22 cellular contexts compared by ENCODE assay signal in genomic region chr16:67336646-67337045, GRCh38. TPM values are rescaled to one million over a fixed set of nuclear protein-coding genes. Genes with fewer than 3 reads are reported as not detected.
"Had no signal": no experiment of that assay in that cellular context is flagged by ENCODE, and none has a peak within 500 bp of the region (broad histone marks: within the 10 kb centered on the region; RNA-seq: fewer than 3 reads in every experiment).

No MANE protein-coding gene starts in this region.

- H3K4me1 Mint-ChIP-seq: activated CD4-positive, alpha-beta T cell treated with anti-CD3 and anti-CD28 coated beads for 36 hours; activated CD8-positive, alpha-beta memory T cell treated with anti-CD3 and anti-CD28 coated beads, Interleukin-2, amount 10 ng/mL, durations not matched to agents 7 days and 5 days; endodermal cell; naive thymus-derived CD4-positive, alpha-beta T cell; stimulated activated memory B cell treated with anti-CD40 and anti-IgM and Interleukin-4, amounts not matched to agents 10 μg/mL and 1 μg/mL and 100 μg/mL, for 72 hours had no signal

- DNase-seq: activated CD4-positive, alpha-beta T cell treated with anti-CD3 and anti-CD28 coated beads for 36 hours; activated CD4-positive, alpha-beta T cell treated with anti-CD3 and anti-CD28 coated beads, Interleukin-2, amount 50 U/mL, for 48 hours; activated CD8-positive, alpha-beta memory T cell treated with anti-CD3 and anti-CD28 coated beads, Interleukin-2, amount 10 ng/mL, durations not matched to agents 7 days and 5 days; activated naive CD8-positive, alpha-beta T cell treated with anti-CD3 and anti-CD28 coated beads for 36 hours; body of pancreas; central memory CD4-positive, alpha-beta T cell; colonic mucosa; endodermal cell; heart left ventricle; kidney glomerular epithelial cell; mesendoderm; naive thymus-derived CD4-positive, alpha-beta T cell; right lobe of liver; stimulated activated CD4-positive, alpha-beta T cell treated with anti-CD3 and anti-CD28 coated beads, Interleukin-4, amount 100 ng/mL, for 1 hour; upper lobe of left lung had no signal

- H3K4me3 Mint-ChIP-seq: activated CD4-positive, alpha-beta T cell treated with anti-CD3 and anti-CD28 coated beads for 36 hours; activated CD8-positive, alpha-beta memory T cell treated with anti-CD3 and anti-CD28 coated beads, Interleukin-2, amount 10 ng/mL, durations not matched to agents 7 days and 5 days; activated naive CD8-positive, alpha-beta T cell treated with anti-CD3 and anti-CD28 coated beads for 36 hours; endodermal cell; naive thymus-derived CD4-positive, alpha-beta T cell; stimulated activated memory B cell treated with anti-CD40 and anti-IgM and Interleukin-4, amounts not matched to agents 10 μg/mL and 1 μg/mL and 100 μg/mL, for 72 hours had no signal

- H3K36me3 ChIP-seq: colonic mucosa, gastroesophageal sphincter, heart left ventricle, right lobe of liver, thoracic aorta, upper lobe of left lung had no signal

- ATAC-seq: activated CD4-positive, alpha-beta T cell treated with anti-CD3 and anti-CD28 coated beads for 36 hours; activated CD8-positive, alpha-beta memory T cell treated with anti-CD3 and anti-CD28 coated beads, Interleukin-2, amount 10 ng/mL, durations not matched to agents 7 days and 5 days; body of pancreas; gastroesophageal sphincter; heart left ventricle; naive thymus-derived CD4-positive, alpha-beta T cell; right lobe of liver; stimulated activated memory B cell treated with anti-CD40 and anti-IgM and Interleukin-4, amounts not matched to agents 10 μg/mL and 1 μg/mL and 100 μg/mL, for 72 hours had no signal

- H3K4me3 ChIP-seq: body of pancreas, colonic mucosa, gastroesophageal sphincter, heart left ventricle, right lobe of liver, smooth muscle cell, thoracic aorta, upper lobe of left lung had no signal

- H3K4me1 ChIP-seq: body of pancreas, colonic mucosa, gastroesophageal sphincter, heart left ventricle, right lobe of liver, upper lobe of left lung had no signal

- H3K27ac ChIP-seq: body of pancreas, colonic mucosa, gastroesophageal sphincter, heart left ventricle, right lobe of liver, thoracic aorta, upper lobe of left lung had no signal

- H3K9me3 ChIP-seq: body of pancreas, colonic mucosa, gastroesophageal sphincter, right lobe of liver, thoracic aorta had no signal

- H3K4me2 ChIP-seq: smooth muscle cell had no signal

- H3K27me3 Mint-ChIP-seq: stimulated activated memory B cell treated with anti-CD40 and anti-IgM and Interleukin-4, amounts not matched to agents 10 μg/mL and 1 μg/mL and 100 μg/mL, for 72 hours had no signal

- H3K27ac Mint-ChIP-seq: activated CD4-positive, alpha-beta T cell treated with anti-CD3 and anti-CD28 coated beads for 36 hours; activated CD8-positive, alpha-beta memory T cell treated with anti-CD3 and anti-CD28 coated beads, Interleukin-2, amount 10 ng/mL, durations not matched to agents 7 days and 5 days; activated naive CD8-positive, alpha-beta T cell treated with anti-CD3 and anti-CD28 coated beads for 36 hours; endodermal cell; naive thymus-derived CD4-positive, alpha-beta T cell; stimulated activated memory B cell treated with anti-CD40 and anti-IgM and Interleukin-4, amounts not matched to agents 10 μg/mL and 1 μg/mL and 100 μg/mL, for 72 hours had no signal

- H3K27me3 ChIP-seq: body of pancreas, colonic mucosa, gastroesophageal sphincter, heart left ventricle, right lobe of liver, upper lobe of left lung had no signal

- H3K36me3 Mint-ChIP-seq: activated CD8-positive, alpha-beta memory T cell treated with anti-CD3 and anti-CD28 coated beads, Interleukin-2, amount 10 ng/mL, durations not matched to agents 7 days and 5 days; stimulated activated memory B cell treated with anti-CD40 and anti-IgM and Interleukin-4, amounts not matched to agents 10 μg/mL and 1 μg/mL and 100 μg/mL, for 72 hours had no signal

RNA-seq across cellular contexts. Expression of gene LRRC36, which starts 10.0 kb away (rescaled TPM):
- total RNA-seq: osteocyte; right lobe of liver; smooth muscle cell; T-helper 2 cell treated with Interferon-gamma antibody and Interleukin-4, amounts not matched to agents 100 ng/mL and 5 ng/mL, for 36 hours; thoracic aorta had no signal
- polyA plus RNA-seq: naive thymus-derived CD4-positive, alpha-beta T cell had no signal

RNA-seq across cellular contexts. Expression of gene KCTD19, which starts 10.1 kb away (rescaled TPM):
- total RNA-seq: osteocyte, right lobe of liver, thoracic aorta had no signal
- polyA plus RNA-seq: naive thymus-derived CD4-positive, alpha-beta T cell had no signal

RNA-seq across cellular contexts. Expression of gene TPPP3, which starts 56.7 kb away (rescaled TPM):
- total RNA-seq: activated CD4-positive, alpha-beta T cell treated with anti-CD3 and anti-CD28 coated beads for 36 hours; activated CD8-positive, alpha-beta memory T cell treated with anti-CD3 and anti-CD28 coated beads, Interleukin-2, amount 10 ng/mL, durations not matched to agents 7 days and 5 days; activated naive CD8-positive, alpha-beta T cell treated with anti-CD3 and anti-CD28 coated beads for 36 hours; epithelial cell of proximal tubule; T-helper 2 cell treated with Interferon-gamma antibody and Interleukin-4, amounts not matched to agents 100 ng/mL and 5 ng/mL, for 36 hours had no signal
